Comparison of ENCODE assay signal across 10 cellular contexts in genomic region chr17:30310562-30310961, GRCh38. TPM values are rescaled to one million over a fixed set of nuclear protein-coding genes. Genes with fewer than 3 reads are reported as not detected.
"Had no signal": no experiment of that assay in that cellular context is flagged by ENCODE, and none has a peak within 500 bp of the region (broad histone marks: within the 10 kb centered on the region; RNA-seq: fewer than 3 reads in every experiment).

No MANE protein-coding gene starts in this region.

- H3K27ac ChIP-seq: HL-60, KMS-11 had no signal

- H3K4me2 ChIP-seq: KMS-11 had no signal

- H3K4me1 Mint-ChIP-seq: IgD-negative memory B cell had no signal

- DNase-seq: IMR-90, Karpas-422, KBM-7, KG1 had no signal

- H3K9ac ChIP-seq: KMS-11 had no signal

- H3K27ac Mint-ChIP-seq: IgD-negative memory B cell had no signal

- H3K9me3 Mint-ChIP-seq: IgD-negative memory B cell had no signal

- FAIRE-seq: HTR-8/SVneo had no signal

- H3K36me3 Mint-ChIP-seq: IgD-negative memory B cell had no signal

- H3K4me3 Mint-ChIP-seq: IgD-negative memory B cell had no signal

RNA-seq across cellular contexts. Expression of gene TMIGD1, which starts 23.3 kb away (rescaled TPM):
- total RNA-seq: HT-29, HT1080, IMR-90 had no signal
- polyA plus RNA-seq: IgD-negative memory B cell, IMR-90 had no signal
